In the genomic region with DNA sequence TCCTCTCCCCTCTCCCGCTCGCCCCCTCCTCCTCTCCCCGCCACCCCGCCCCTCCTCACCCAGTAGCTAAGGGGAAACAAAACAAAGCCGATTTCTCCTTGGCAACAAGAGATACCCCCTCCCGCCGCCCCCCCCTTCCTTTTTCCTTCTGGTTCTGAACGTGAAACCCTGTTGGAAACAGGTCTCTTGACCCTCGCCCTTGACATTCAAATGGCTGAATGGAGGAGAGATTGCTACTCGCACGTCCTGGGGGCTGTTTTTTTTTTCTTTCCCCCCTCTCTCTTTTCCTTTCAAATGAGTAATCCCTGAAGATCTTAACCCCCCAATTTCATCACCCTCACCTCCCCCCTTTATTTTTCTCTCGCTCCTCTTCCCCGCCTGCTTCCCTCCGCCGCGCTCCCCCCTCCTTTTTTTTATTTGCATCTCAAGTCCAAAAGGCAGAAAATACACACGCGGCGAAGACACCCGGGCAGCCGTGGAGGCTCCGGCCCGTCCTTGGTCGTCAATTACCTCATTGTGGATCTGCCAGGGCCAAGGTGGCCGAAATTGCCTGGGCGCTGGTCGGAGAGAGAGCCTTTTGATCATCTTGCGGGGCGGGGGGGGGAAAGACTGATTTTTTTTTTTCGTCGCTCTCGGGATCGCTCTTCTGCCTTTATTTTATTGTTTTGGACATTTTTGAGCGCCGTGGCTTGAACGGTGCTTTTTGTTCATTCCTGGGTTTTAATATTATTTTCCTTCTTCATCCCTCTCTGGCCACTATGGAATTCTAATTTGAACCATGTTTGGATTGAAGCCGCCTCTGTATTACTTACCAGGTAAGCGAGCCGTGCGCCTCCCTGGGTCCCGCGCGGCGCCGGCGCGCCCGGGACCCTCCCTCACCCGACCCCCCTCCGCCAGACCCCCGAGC, we compare ENCODE assay signal across 8 cellular contexts. TPM values are rescaled to one million over a fixed set of nuclear protein-coding genes. Genes with fewer than 3 reads are reported as not detected.
A peak's percentile ranks its signal among the peaks of the same experiment; 100 is the strongest.
DNase-seq lines count a peak whose midpoint lies in the region; TF ChIP-seq lines count a peak whose summit lies in the region.

No MANE protein-coding gene starts in this region.

- H3K9me3 ChIP-seq in SK-N-SH (no peaks in the 10 kb centered on the region), duodenal mucosa (ENCODE audit: control insufficient read depth in 1 of 2, low read length in 2 of 2) (no peaks in the 10 kb centered on the region), vagina (no peaks in the 10 kb centered on the region)

- H3K36me3 ChIP-seq in SK-N-SH (replicated peaks in 1 of 2; ENCODE audit: control insufficient read depth in 1 of 2, insufficient read depth in 2 of 2, low read length in 1 of 2) (no peaks in the 10 kb centered on the region), duodenal mucosa (ENCODE audit: control insufficient read depth in 1 of 2, insufficient read depth in 2 of 2, low read length in 2 of 2) (no peaks in the 10 kb centered on the region), vagina (no peaks in the 10 kb centered on the region)

- TF ChIP-seq POLR2A in vagina (IDR thresholded peaks at IDR 0.05): no peak

- TF ChIP-seq EP300 in SK-N-SH (IDR thresholded peaks at IDR 0.05; ENCODE audit: borderline replicate concordance in 1 of 2, low read depth in 1 of 2, low read length in 1 of 2): no peak

- POLR2A ChIA-PET in SK-N-SH (lab: Yijun Ruan, JAX): interaction anchor here (0.8 to 2.4 kb wide), 3 partner anchors 41 to 107 kb away, joined by 3 to 16 read pairs (median 6); no protein-coding TSS in a partner anchor

- H3K27ac ChIP-seq in SK-N-SH (ENCODE audit: low read depth in 2 of 2, low read length in 1 of 2) (peak overlapping the region; percentile 73 to 99), duodenal mucosa (ENCODE audit: low read depth, low read length) (peak overlapping the region; percentile 91), vagina (peak overlapping the region; percentile 82)

- peak overlapping the region; percentile 100 for H3K4me2 ChIP-seq in SK-N-SH

- no peak for TF ChIP-seq RAD21 in SK-N-SH (IDR thresholded peaks at IDR 0.05; ENCODE audit: low read length)

- H3K36me3 Mint-ChIP-seq in IgD-negative memory B cell: no peaks in the 10 kb centered on the region
- H3K36me3 Mint-ChIP-seq in mesothelial cell of epicardium: no peaks in the 10 kb centered on the region

- CTCF ChIA-PET in SK-N-SH (lab: Yijun Ruan, JAX): interaction anchor here (1.0 to 3.3 kb wide), 9 partner anchors 11 to 303 kb away, joined by 3 to 21 read pairs (median 11); no protein-coding TSS in a partner anchor

- peak overlapping the region; percentile 93 to 99 (median 99) for H3K27ac Mint-ChIP-seq in IgD-negative memory B cell
- H3K27ac Mint-ChIP-seq in mesothelial cell of epicardium: peak overlapping the region; percentile 96

- peaks cover 10 to 48% of the 10 kb centered on the region in 2 experiments; a peak in 3 of 4 replicates for H3K4me1 ChIP-seq in SK-N-SH (ENCODE audit: control insufficient read depth in 1 of 2, insufficient read depth in 2 of 2, low read depth in 1 of 2, low read length in 1 of 2)
- peaks cover 30 to 51% of the 10 kb centered on the region in 2 donors for H3K4me1 ChIP-seq in duodenal mucosa (ENCODE audit: control insufficient read depth in 1 of 2, insufficient read depth in 2 of 2, low read length in 2 of 2)
- peaks cover 59% of the 10 kb centered on the region for H3K4me1 ChIP-seq in vagina

- H3K4me1 Mint-ChIP-seq in IgD-negative memory B cell (peaks cover 23 to 32% (median 30%) of the 10 kb centered on the region in 3 donors), mesothelial cell of epicardium (peaks cover 45% of the 10 kb centered on the region)

- DNase-seq in EH (ENCODE audit: low read depth): peak; percentile 58
- DNase-seq in SK-N-SH: peak; percentile 87
- DNase-seq in mesothelial cell of epicardium (ENCODE audit: low spot score in 2 of 2, unreplicated experiment in 2 of 2): no peak
- DNase-seq in vagina (ENCODE audit: extremely low spot score in 2 of 2): no peak
- no peak for DNase-seq in effector CD8-positive, alpha-beta T cell (lab: John Stamatoyannopoulos, UW)
- no peak for DNase-seq in activated gamma-delta T cell (lab: John Stamatoyannopoulos, UW)

- peak overlapping the region; percentile 95 to 99 (median 98) for H3K4me3 Mint-ChIP-seq in IgD-negative memory B cell
- peak overlapping the region; percentile 83 for H3K4me3 Mint-ChIP-seq in mesothelial cell of epicardium

- no peaks in the 10 kb centered on the region for H3K9me2 ChIP-seq in SK-N-SH

- peaks cover 26% of the 10 kb centered on the region for H3F3A ChIP-seq in SK-N-SH (replicated peaks; ENCODE audit: insufficient read depth)

- H3K79me2 ChIP-seq in SK-N-SH (ENCODE audit: insufficient read depth): peaks cover 50% of the 10 kb centered on the region

- under 1% methylated on average over 49 of the region's 51 CpGs for WGBS in SK-N-SH (ENCODE audit: low lambda C conversion rate)

- H3K27me3 Mint-ChIP-seq in IgD-negative memory B cell (no peaks in the 10 kb centered on the region), mesothelial cell of epicardium (ENCODE audit: low read depth) (no peaks in the 10 kb centered on the region)

- peak overlapping the region; percentile 68; the same call in 1 of the 2 replicates for H2AFZ ChIP-seq in SK-N-SH (ENCODE audit: low read depth)

- no peaks in the 10 kb centered on the region for H3K27me3 ChIP-seq in SK-N-SH (ENCODE audit: insufficient read depth)
- H3K27me3 ChIP-seq in duodenal mucosa (ENCODE audit: control insufficient read depth in 1 of 2, insufficient read depth in 2 of 2, low read length in 2 of 2): no peaks in the 10 kb centered on the region
- no peaks in the 10 kb centered on the region for H3K27me3 ChIP-seq in vagina

- H4K20me1 ChIP-seq in SK-N-SH (ENCODE audit: insufficient read depth): peaks cover 39% of the 10 kb centered on the region

- H3K9ac ChIP-seq in SK-N-SH (peak overlapping the region; percentile 82), duodenal mucosa (ENCODE audit: low read depth in 1 of 2, low read length in 2 of 2) (peak overlapping the region; percentile 74 to 92)

- H3K4me3 ChIP-seq in SK-N-SH (ENCODE audit: low read depth in 2 of 2, low read length in 1 of 2): peak overlapping the region; percentile 75 to 84
- H3K4me3 ChIP-seq in duodenal mucosa (ENCODE audit: low read depth in 1 of 2, low read length in 2 of 2): peak overlapping the region; percentile 85 to 86
- H3K4me3 ChIP-seq in vagina: peak overlapping the region; percentile 67 to 74

- H3K9me3 Mint-ChIP-seq in IgD-negative memory B cell: peaks cover 0 to 2% (median 0%) of the 10 kb centered on the region in 3 donors
- H3K9me3 Mint-ChIP-seq in mesothelial cell of epicardium: no peaks in the 10 kb centered on the region

- TF ChIP-seq CTCF in SK-N-SH (IDR thresholded peaks at IDR 0.05) (no peak), mesothelial cell of epicardium (IDR thresholded peaks at IDR 0.05; ENCODE audit: unreplicated experiment) (no peak), vagina (IDR thresholded peaks at IDR 0.05) (no peak)

- intact Hi-C loops in vagina (cut with DNase I): loop anchor here (5.0 kb wide), 1 partner anchor 56 kb away; a partner anchor contains a TSS

TF ChIP-seq in SK-N-SH, 30 proteins besides CTCF, POLR2A, EP300 and RAD21:
- TF ChIP-seq, protein P1, sequence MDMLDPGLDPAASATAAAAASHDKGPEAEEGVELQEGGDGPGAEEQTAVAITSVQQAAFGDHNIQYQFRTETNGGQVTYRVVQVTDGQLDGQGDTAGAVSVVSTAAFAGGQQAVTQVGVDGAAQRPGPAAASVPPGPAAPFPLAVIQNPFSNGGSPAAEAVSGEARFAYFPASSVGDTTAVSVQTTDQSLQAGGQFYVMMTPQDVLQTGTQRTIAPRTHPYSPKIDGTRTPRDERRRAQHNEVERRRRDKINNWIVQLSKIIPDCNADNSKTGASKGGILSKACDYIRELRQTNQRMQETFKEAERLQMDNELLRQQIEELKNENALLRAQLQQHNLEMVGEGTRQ (IDR thresholded peaks at IDR 0.05; ENCODE audit: borderline replicate concordance, low read depth, low read length): no peak
- TF ChIP-seq RXRA (IDR thresholded peaks at IDR 0.05; ENCODE audit: borderline replicate concordance, low read depth): 0 out of 2 replicates have a peak, but pooled peaks have one; percentile 4
- TF ChIP-seq GABPA (IDR thresholded peaks at IDR 0.05; ENCODE audit: low read depth): no peak
- TF ChIP-seq, protein P2, sequence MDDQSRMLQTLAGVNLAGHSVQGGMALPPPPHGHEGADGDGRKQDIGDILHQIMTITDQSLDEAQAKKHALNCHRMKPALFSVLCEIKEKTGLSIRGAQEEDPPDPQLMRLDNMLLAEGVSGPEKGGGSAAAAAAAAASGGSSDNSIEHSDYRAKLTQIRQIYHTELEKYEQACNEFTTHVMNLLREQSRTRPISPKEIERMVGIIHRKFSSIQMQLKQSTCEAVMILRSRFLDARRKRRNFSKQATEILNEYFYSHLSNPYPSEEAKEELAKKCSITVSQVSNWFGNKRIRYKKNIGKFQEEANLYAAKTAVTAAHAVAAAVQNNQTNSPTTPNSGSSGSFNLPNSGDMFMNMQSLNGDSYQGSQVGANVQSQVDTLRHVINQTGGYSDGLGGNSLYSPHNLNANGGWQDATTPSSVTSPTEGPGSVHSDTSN (IDR thresholded peaks at IDR 0.05): no peak
- no peak for TF ChIP-seq RFX5 (IDR thresholded peaks at IDR 0.05; ENCODE audit: low read length)
- TF ChIP-seq MXI1 (IDR thresholded peaks at IDR 0.05; ENCODE audit: low read depth, low read length): peak; percentile 43
- TF ChIP-seq POLR2AphosphoS5 (IDR thresholded peaks at IDR 0.05; ENCODE audit: low read depth, low read length): no peak

RNA-seq across cellular contexts. Expression of a gene that starts 57.3 kb away (rescaled TPM):
- polyA plus RNA-seq in IgD-negative memory B cell: 7.3 TPM
- polyA plus RNA-seq in SK-N-SH (2012; rRNA removed): 22.7 and 26.5 TPM in 2 replicates
- polyA plus RNA-seq in SK-N-SH (2012; cell fraction: cytosol; rRNA removed): 18.5 and 22.7 TPM in 2 replicates
- polyA plus RNA-seq in SK-N-SH (2012; cell fraction: nucleus; rRNA removed): 94.0 and 103 TPM in 2 replicates
- 193 to 218 TPM (median 208 TPM) in 3 replicates for total RNA-seq in mesothelial cell of epicardium
- 80.8 TPM for total RNA-seq in vagina

Comparison
In these comparisons a context has a peak if more than half of its experiments do, and no peak if none do; other contexts are left out.
1. DNase-seq: peak in EH (single experiment) and SK-N-SH (single experiment); none in mesothelial cell of epicardium (0 of 2), vagina (0 of 2), effector CD8-positive, alpha-beta T cell (single experiment) and activated gamma-delta T cell (single experiment).
2. Peak in every context shown above with its lines, with median percentiles within 50 percentile points of each other: H3K27ac ChIP-seq and H3K4me3 ChIP-seq.